In genomic region chr2:135797497-135798274, GRCh38 we compare ENCODE assay signal across 1 cellular context.
TF ChIP-seq lines count a peak whose summit lies in the region.

No MANE protein-coding gene starts in this region.

TF ChIP-seq in K562, 482 proteins besides CTCF, POLR2A, EP300 and RAD21 (continued from another document):
- peak; percentile 60; the same call in 1 of the 2 replicates for TF ChIP-seq CEBPG (CRISPR knock-in tag; IDR thresholded peaks at IDR 0.05)
- peak; percentile 82 to 84 for TF ChIP-seq CEBPG (tag; conservative IDR thresholded peaks at IDR 0.05 in 1 of 2, IDR thresholded peaks at IDR 0.05 in 1 of 2)
- TF ChIP-seq NFE2 (IDR thresholded peaks at IDR 0.05; ENCODE audit: low read depth): no peak
- peak; percentile 99 for TF ChIP-seq BHLHE40 (IDR thresholded peaks at IDR 0.05; ENCODE audit: low read length)
- 0 out of 2 replicates have a peak, but pooled peaks have one; percentile 20 for TF ChIP-seq ZBTB33 (CRISPR knock-in tag; IDR thresholded peaks at IDR 0.05)
- 0 out of 2 replicates have a peak, but pooled peaks have one; percentile 19 for TF ChIP-seq ZNF384 (IDR thresholded peaks at IDR 0.05; ENCODE audit: low read depth, low read length)
- peak; percentile 57 for TF ChIP-seq JUND (IDR thresholded peaks at IDR 0.05; ENCODE audit: borderline replicate concordance, low read depth, low read length)
- TF ChIP-seq JUND (tag; IDR thresholded peaks at IDR 0.05; ENCODE audit: borderline replicate concordance, low read depth, low read length): peak; percentile 56; the same call in 1 of the 3 replicates
- peak; percentile 72 for TF ChIP-seq MYC (IDR thresholded peaks at IDR 0.05; ENCODE audit: low read depth, low read length)
- no peak for TF ChIP-seq MYC (CRISPR knock-in tag; IDR thresholded peaks at IDR 0.05; ENCODE audit: borderline replicate concordance, low read depth)
- no peak for TF ChIP-seq LCOR (CRISPR knock-in tag; IDR thresholded peaks at IDR 0.05)
- peak; percentile 71; the same call in 1 of the 2 replicates for TF ChIP-seq XRCC5 (IDR thresholded peaks at IDR 0.05; ENCODE audit: low read depth, low read length)
- peak; percentile 66 for TF ChIP-seq LEF1 (IDR thresholded peaks at IDR 0.05)
- no peak for TF ChIP-seq CGGBP1 (CRISPR knock-in tag; IDR thresholded peaks at IDR 0.05)
- TF ChIP-seq, protein P1, sequence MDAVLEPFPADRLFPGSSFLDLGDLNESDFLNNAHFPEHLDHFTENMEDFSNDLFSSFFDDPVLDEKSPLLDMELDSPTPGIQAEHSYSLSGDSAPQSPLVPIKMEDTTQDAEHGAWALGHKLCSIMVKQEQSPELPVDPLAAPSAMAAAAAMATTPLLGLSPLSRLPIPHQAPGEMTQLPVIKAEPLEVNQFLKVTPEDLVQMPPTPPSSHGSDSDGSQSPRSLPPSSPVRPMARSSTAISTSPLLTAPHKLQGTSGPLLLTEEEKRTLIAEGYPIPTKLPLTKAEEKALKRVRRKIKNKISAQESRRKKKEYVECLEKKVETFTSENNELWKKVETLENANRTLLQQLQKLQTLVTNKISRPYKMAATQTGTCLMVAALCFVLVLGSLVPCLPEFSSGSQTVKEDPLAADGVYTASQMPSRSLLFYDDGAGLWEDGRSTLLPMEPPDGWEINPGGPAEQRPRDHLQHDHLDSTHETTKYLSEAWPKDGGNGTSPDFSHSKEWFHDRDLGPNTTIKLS (IDR thresholded peaks at IDR 0.05; ENCODE audit: borderline replicate concordance, low read depth): no peak
- TF ChIP-seq ZNF197 (CRISPR knock-in tag; IDR thresholded peaks at IDR 0.05; ENCODE audit: low read depth): no peak
- peak; percentile 50 for TF ChIP-seq PKNOX1 (IDR thresholded peaks at IDR 0.05)
- TF ChIP-seq ZBTB8A (IDR thresholded peaks at IDR 0.05; ENCODE audit: partially characterized antibody): no peak
- no peak for TF ChIP-seq CREB1 (IDR thresholded peaks at IDR 0.05)
- 0 out of 2 replicates have a peak, but pooled peaks have one; percentile 28 for TF ChIP-seq CREB1 (CRISPR knock-in tag; IDR thresholded peaks at IDR 0.05)
- peak; percentile 28 for TF ChIP-seq MEIS2 (IDR thresholded peaks at IDR 0.05; ENCODE audit: partially characterized antibody)
- TF ChIP-seq NR2C2 (CRISPR knock-in tag; IDR thresholded peaks at IDR 0.05): 0 out of 2 replicates have a peak, but pooled peaks have one; percentile 23
- no peak for TF ChIP-seq NR2C2 (tag; IDR thresholded peaks at IDR 0.05)
- TF ChIP-seq L3MBTL2 (IDR thresholded peaks at IDR 0.05): peak; percentile 32; the same call in 1 of the 2 replicates
- peak; percentile 77 for TF ChIP-seq CREM (IDR thresholded peaks at IDR 0.05; ENCODE audit: low read depth)
- no peak for TF ChIP-seq ATF1 (CRISPR knock-in tag; IDR thresholded peaks at IDR 0.05)
- TF ChIP-seq ATF1 (tag; IDR thresholded peaks at IDR 0.05): 0 out of 2 replicates have a peak, but pooled peaks have one; percentile 45
- peak; percentile 78 for TF ChIP-seq EGR1 (conservative IDR thresholded peaks at IDR 0.05)
- peak; percentile 56; the same call in 1 of the 2 replicates for TF ChIP-seq EP400 (IDR thresholded peaks at IDR 0.05)
- TF ChIP-seq RB1 (IDR thresholded peaks at IDR 0.05; ENCODE audit: low read depth): 0 out of 2 replicates have a peak, but pooled peaks have one; percentile 34
- TF ChIP-seq, protein P2, sequence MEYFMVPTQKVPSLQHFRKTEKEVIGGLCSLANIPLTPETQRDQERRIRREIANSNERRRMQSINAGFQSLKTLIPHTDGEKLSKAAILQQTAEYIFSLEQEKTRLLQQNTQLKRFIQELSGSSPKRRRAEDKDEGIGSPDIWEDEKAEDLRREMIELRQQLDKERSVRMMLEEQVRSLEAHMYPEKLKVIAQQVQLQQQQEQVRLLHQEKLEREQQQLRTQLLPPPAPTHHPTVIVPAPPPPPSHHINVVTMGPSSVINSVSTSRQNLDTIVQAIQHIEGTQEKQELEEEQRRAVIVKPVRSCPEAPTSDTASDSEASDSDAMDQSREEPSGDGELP (CRISPR knock-in tag; IDR thresholded peaks at IDR 0.05; ENCODE audit: borderline replicate concordance): peak; percentile 60; the same call in 1 of the 2 replicates
